1 cellular context compared by ENCODE assay signal in genomic region chr16:57863434-57864160, GRCh38.
TF ChIP-seq lines count a peak whose summit lies in the region.

No MANE protein-coding gene starts in this region.

TF ChIP-seq in HepG2, 621 proteins besides CTCF, POLR2A, EP300 and RAD21 (continued from another document and continues in another):
- TF ChIP-seq AKNA (CRISPR knock-in tag; IDR thresholded peaks at IDR 0.05; ENCODE audit: borderline replicate concordance) = no peak
- TF ChIP-seq NPAS2 (CRISPR knock-in tag; IDR thresholded peaks at IDR 0.05; ENCODE audit: borderline replicate concordance) = no peak
- no peak for TF ChIP-seq SPEN (CRISPR knock-in tag; IDR thresholded peaks at IDR 0.05; ENCODE audit: low read depth)
- TF ChIP-seq MZF1 (CRISPR knock-in tag; IDR thresholded peaks at IDR 0.05; ENCODE audit: borderline replicate concordance) = no peak
- no peak for TF ChIP-seq ZNF841 (CRISPR knock-in tag; IDR thresholded peaks at IDR 0.05; ENCODE audit: borderline replicate concordance)
- TF ChIP-seq ZNF557 (CRISPR knock-in tag; IDR thresholded peaks at IDR 0.05) = no peak
- TF ChIP-seq HOXA9 (CRISPR knock-in tag; IDR thresholded peaks at IDR 0.05; ENCODE audit: borderline replicate concordance) = no peak
- peak; percentile 58; the same call in 1 of the 2 replicates for TF ChIP-seq GATAD2A (CRISPR knock-in tag; IDR thresholded peaks at IDR 0.05)
- TF ChIP-seq ZNF253 (CRISPR knock-in tag; IDR thresholded peaks at IDR 0.05; ENCODE audit: borderline replicate concordance) = no peak
- TF ChIP-seq ZNF326 (CRISPR knock-in tag; IDR thresholded peaks at IDR 0.05; ENCODE audit: borderline replicate concordance) = no peak
- no peak for TF ChIP-seq ZNF501 (CRISPR knock-in tag; IDR thresholded peaks at IDR 0.05)
- TF ChIP-seq ZNF839 (CRISPR knock-in tag; IDR thresholded peaks at IDR 0.05; ENCODE audit: borderline replicate concordance) = no peak
- TF ChIP-seq SCMH1 (CRISPR knock-in tag; IDR thresholded peaks at IDR 0.05; ENCODE audit: borderline replicate concordance) = no peak
- peak; percentile 59; the same call in 1 of the 2 replicates for TF ChIP-seq ZNF614 (CRISPR knock-in tag; IDR thresholded peaks at IDR 0.05; ENCODE audit: borderline replicate concordance)
- no peak for TF ChIP-seq FLYWCH1 (CRISPR knock-in tag; IDR thresholded peaks at IDR 0.05)
- TF ChIP-seq EZH2 (conservative IDR thresholded peaks at IDR 0.05; ENCODE audit: low read depth, low read length) = no peak
- TF ChIP-seq MEF2D (CRISPR knock-in tag; IDR thresholded peaks at IDR 0.05) = no peak
- TF ChIP-seq NR2F1 (CRISPR knock-in tag; IDR thresholded peaks at IDR 0.05) = 0 out of 4 replicates have a peak, but pooled peaks have one; percentile 17 to 46
- peak; percentile 27; the same call in 1 of the 2 replicates for TF ChIP-seq HOMEZ (CRISPR knock-in tag; IDR thresholded peaks at IDR 0.05; ENCODE audit: low read depth)
- no peak for TF ChIP-seq SRF (IDR thresholded peaks at IDR 0.05; ENCODE audit: low read depth, low read length)
- TF ChIP-seq JUN (CRISPR knock-in tag; IDR thresholded peaks at IDR 0.05) = no peak; the same call in 1 of the 2 replicates
- TF ChIP-seq PRDM15 (CRISPR knock-in tag; IDR thresholded peaks at IDR 0.05) = no peak
- TF ChIP-seq PHF21A (CRISPR knock-in tag; IDR thresholded peaks at IDR 0.05) = no peak; the same call in 1 of the 2 replicates
- TF ChIP-seq FOXK1 (CRISPR knock-in tag; IDR thresholded peaks at IDR 0.05; ENCODE audit: borderline replicate concordance, low read depth) = peak; percentile 57; the same call in 1 of the 2 replicates
- TF ChIP-seq ZFYVE20 (CRISPR knock-in tag; IDR thresholded peaks at IDR 0.05; ENCODE audit: borderline replicate concordance, low read depth) = no peak
- TF ChIP-seq ZNF552 (CRISPR knock-in tag; IDR thresholded peaks at IDR 0.05; ENCODE audit: borderline replicate concordance) = no peak
- TF ChIP-seq NR3C1 (CRISPR knock-in tag; IDR thresholded peaks at IDR 0.05) = no peak
- TF ChIP-seq ARHGAP35 (CRISPR knock-in tag; IDR thresholded peaks at IDR 0.05; ENCODE audit: borderline replicate concordance) = no peak
- no peak for TF ChIP-seq PRDM4 (CRISPR knock-in tag; IDR thresholded peaks at IDR 0.05; ENCODE audit: borderline replicate concordance)
- TF ChIP-seq ZNF569 (CRISPR knock-in tag; IDR thresholded peaks at IDR 0.05; ENCODE audit: borderline replicate concordance) = peak; percentile 79; the same call in 1 of the 2 replicates
- no peak for TF ChIP-seq SOX13 (IDR thresholded peaks at IDR 0.05)
- peak in 1 of 2 experiments; percentile 56; a peak in 2 of 4 replicates for TF ChIP-seq SOX13 (CRISPR knock-in tag; conservative IDR thresholded peaks at IDR 0.05 in 1 of 2, IDR thresholded peaks at IDR 0.05 in 1 of 2)
- no peak for TF ChIP-seq ZNF83 (CRISPR knock-in tag; IDR thresholded peaks at IDR 0.05; ENCODE audit: borderline replicate concordance)
- no peak for TF ChIP-seq SAFB2 (CRISPR knock-in tag; IDR thresholded peaks at IDR 0.05; ENCODE audit: borderline replicate concordance, low read depth)
- TF ChIP-seq YEATS2 (CRISPR knock-in tag; IDR thresholded peaks at IDR 0.05; ENCODE audit: borderline replicate concordance) = no peak
- TF ChIP-seq GPN1 (CRISPR knock-in tag; IDR thresholded peaks at IDR 0.05; ENCODE audit: borderline replicate concordance) = no peak
- TF ChIP-seq ZNF749 (CRISPR knock-in tag; IDR thresholded peaks at IDR 0.05; ENCODE audit: borderline replicate concordance) = 0 out of 2 replicates have a peak, but pooled peaks have one; percentile 1
- TF ChIP-seq RBFOX2 (IDR thresholded peaks at IDR 0.05; ENCODE audit: low read depth, low read length) = no peak
- 0 out of 2 replicates have a peak, but pooled peaks have one; percentile 40 for TF ChIP-seq HNF1B (CRISPR knock-in tag; IDR thresholded peaks at IDR 0.05)
- no peak for TF ChIP-seq ZNF670 (CRISPR knock-in tag; IDR thresholded peaks at IDR 0.05; ENCODE audit: borderline replicate concordance)
- TF ChIP-seq ZNF691 (CRISPR knock-in tag; IDR thresholded peaks at IDR 0.05; ENCODE audit: borderline replicate concordance, low read depth) = peak; percentile 64; the same call in 1 of the 2 replicates
- no peak for TF ChIP-seq RAD51 (IDR thresholded peaks at IDR 0.05; ENCODE audit: borderline replicate concordance)
- no peak for TF ChIP-seq SNAI1 (CRISPR knock-in tag; IDR thresholded peaks at IDR 0.05; ENCODE audit: borderline replicate concordance)
- TF ChIP-seq ZNF546 (CRISPR knock-in tag; conservative IDR thresholded peaks at IDR 0.05) = no peak
- no peak for TF ChIP-seq E2F1 (CRISPR knock-in tag; IDR thresholded peaks at IDR 0.05)
